ENCODE assay signal across 8 cellular contexts in the genomic region with DNA sequence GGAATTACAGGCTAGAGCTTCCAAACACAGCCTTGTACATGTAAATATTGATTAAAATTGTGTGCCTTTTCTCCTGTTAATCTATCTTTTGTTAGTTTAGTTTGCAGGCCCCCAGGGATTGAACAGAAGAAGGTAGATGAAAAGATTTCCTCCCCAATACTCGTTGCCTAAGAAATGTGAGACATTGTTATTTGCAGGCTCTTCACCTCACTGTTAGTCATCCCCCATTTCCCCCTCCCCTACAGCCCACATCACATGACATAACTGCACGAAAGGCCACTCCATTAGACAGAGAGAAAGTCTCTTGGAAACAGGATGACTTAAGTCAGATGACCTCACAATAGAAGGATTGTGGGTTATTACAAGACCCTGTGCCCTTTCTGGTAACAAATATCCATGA.
DNase-seq lines count a peak whose midpoint lies in the region; ATAC-seq, FAIRE-seq and TF ChIP-seq lines count a peak whose summit lies in the region.

No MANE protein-coding gene starts in this region.

- no peak overlapping the region for H3K4me3 ChIP-seq in HFF-Myc (replicated peaks; ENCODE audit: low read depth, low read length)
- no peak overlapping the region for H3K4me3 ChIP-seq in foreskin fibroblast (ENCODE audit: low read depth in 1 of 2, low read length in 2 of 2)
- no peak overlapping the region for H3K4me3 ChIP-seq in retinal pigment epithelial cell (ENCODE audit: low read length)
- no peak overlapping the region for H3K4me3 ChIP-seq in coronary artery

- peak; percentile 64 for DNase-seq in HFF-Myc (ENCODE audit: extremely low read depth, low read depth)
- peak; percentile 88 for DNase-seq in RCC 7860 (ENCODE audit: low spot score)
- peak; percentile 85 to 90 for DNase-seq in foreskin fibroblast
- DNase-seq in retinal pigment epithelial cell (ENCODE audit: low read depth), result peak; percentile 65
- DNase-seq in activated T-cell treated with anti-CD3 and anti-CD28 coated beads, Interleukin-2, amount 50 U/mL, for 24 hours, result no peak
- no peak for DNase-seq in coronary artery (ENCODE audit: low spot score)

- H3K36me3 Mint-ChIP-seq in activated T-cell treated with anti-CD3 and anti-CD28 coated beads, Interleukin-2, amount 50 U/mL, for 24 hours (ENCODE audit: low read depth), result no peaks in the 10 kb centered on the region

- FAIRE-seq in RCC 7860 (lab: Jason Lieb, UNC), result peak; percentile 95

- H3K27me3 Mint-ChIP-seq in activated T-cell treated with anti-CD3 and anti-CD28 coated beads, Interleukin-2, amount 50 U/mL, for 24 hours, result peaks cover 46% of the 10 kb centered on the region

- H3K4me3 Mint-ChIP-seq in activated T-cell treated with anti-CD3 and anti-CD28 coated beads, Interleukin-2, amount 50 U/mL, for 24 hours, result no peak overlapping the region

- H3K27ac Mint-ChIP-seq in activated T-cell treated with anti-CD3 and anti-CD28 coated beads, Interleukin-2, amount 50 U/mL, for 24 hours, result no peak overlapping the region

- H3K27ac ChIP-seq in coronary artery, result no peak overlapping the region

- TF ChIP-seq CTCF in HFF-Myc (IDR thresholded peaks at IDR 0.05; ENCODE audit: low read depth, low read length, missing control alignments), result no peak
- TF ChIP-seq CTCF in foreskin fibroblast (IDR thresholded peaks at IDR 0.05; ENCODE audit: low read depth, low read length), result no peak
- TF ChIP-seq CTCF in retinal pigment epithelial cell (conservative IDR thresholded peaks at IDR 0.05; ENCODE audit: low read depth, low read length), result no peak
- TF ChIP-seq CTCF in coronary artery (IDR thresholded peaks at IDR 0.05), result no peak

- H3K4me1 Mint-ChIP-seq in activated T-cell treated with anti-CD3 and anti-CD28 coated beads, Interleukin-2, amount 50 U/mL, for 24 hours (ENCODE audit: low read depth), result no peaks in the 10 kb centered on the region

- H3K9me3 Mint-ChIP-seq in activated T-cell treated with anti-CD3 and anti-CD28 coated beads, Interleukin-2, amount 50 U/mL, for 24 hours, result no peaks in the 10 kb centered on the region

- no peak for ATAC-seq in HG03135 (IDR thresholded peaks at IDR 0.05; ENCODE audit: unreplicated experiment)
- no peak for ATAC-seq in HG02840 (IDR thresholded peaks at IDR 0.05; ENCODE audit: low FRiP score, unreplicated experiment)

Comparison
In these comparisons a context has a peak if more than half of its experiments do, and no peak if none do; other contexts are left out.
1. DNase-seq: peak in HFF-Myc (single experiment), RCC 7860 (single experiment), foreskin fibroblast (2 of 2) and retinal pigment epithelial cell (single experiment); none in activated T-cell treated with anti-CD3 and anti-CD28 coated beads, Interleukin-2, amount 50 U/mL, for 24 hours (single experiment) and coronary artery (single experiment).